12 cellular contexts compared by ENCODE assay signal in genomic region chr2:98912957-98913915, GRCh38. TPM values are rescaled to one million over a fixed set of nuclear protein-coding genes. Genes with fewer than 3 reads are reported as not detected.
DNase-seq lines count a peak whose midpoint lies in the region; ATAC-seq and TF ChIP-seq lines count a peak whose summit lies in the region.
"Had no signal": no experiment of that assay in that cellular context is flagged by ENCODE, and none has a peak within 500 bp of the region (broad histone marks: within the 10 kb centered on the region; RNA-seq: fewer than 3 reads in every experiment).

No MANE protein-coding gene starts in this region.

- DNase-seq in Daoy (ENCODE audit: low read depth) (peak; percentile 78), M059J (ENCODE audit: low read depth) (peak; percentile 36), dermis blood vessel endothelial cell (peak; percentile 20), osteocyte (ENCODE audit: extremely low spot score, unreplicated experiment) (peak; percentile 75), UCSD-AML1 (lab: John Stamatoyannopoulos, UW; ENCODE audit: unreplicated experiment) (no peak)
- DNase-seq in stimulated activated CD4-positive, alpha-beta T cell treated with anti-CD3 and anti-CD28 coated beads, Interleukin-2, amount 100 ng/mL, for 48 hours: no peak
- DNase-seq: activated CD4-positive, alpha-beta T cell treated with anti-CD3 and anti-CD28 coated beads, Interleukin-2, amount 50 U/mL, for 4 hours; NCI-H2227 treated with DMSO at 0.1 percent for 48 hours; stimulated activated CD4-positive, alpha-beta T cell treated with anti-CD3 and anti-CD28 coated beads, Interleukin-4, amount 100 ng/mL, for 4 hours had no signal

- peak overlapping the region; percentile 80 for H3K27ac Mint-ChIP-seq in osteocyte (ENCODE audit: unreplicated experiment)

- no peaks in the 10 kb centered on the region for H3K9me3 Mint-ChIP-seq in osteocyte (ENCODE audit: unreplicated experiment)

- H3K4me3 Mint-ChIP-seq in osteocyte (ENCODE audit: unreplicated experiment): no peak overlapping the region

- ATAC-seq in GM18519 (IDR thresholded peaks at IDR 0.05; ENCODE audit: low FRiP score, unreplicated experiment) (no peak), GM18502 (IDR thresholded peaks at IDR 0.05; ENCODE audit: poor library complexity, unreplicated experiment) (no peak)

- H3K4me1 Mint-ChIP-seq in osteocyte (ENCODE audit: unreplicated experiment): peaks cover 60% of the 10 kb centered on the region

- no peaks in the 10 kb centered on the region for H3K36me3 Mint-ChIP-seq in osteocyte (ENCODE audit: unreplicated experiment)

- TF ChIP-seq CTCF in osteocyte (IDR thresholded peaks at IDR 0.05): no peak

- no peaks in the 10 kb centered on the region for H3K27me3 Mint-ChIP-seq in osteocyte (ENCODE audit: unreplicated experiment)

RNA-seq across cellular contexts. Expression of gene CRACDL, which starts 22.8 kb away (rescaled TPM):
- total RNA-seq in Daoy (2014; rRNA removed; shearing (Covaris generic)): 0.33 and 1.3 TPM in 2 replicates
- not detected in 2 replicates for total RNA-seq in M059J (2014; rRNA removed; shearing (Covaris generic))
- total RNA-seq in dermis blood vessel endothelial cell (3.3 and 9.0 TPM in 2 replicates), osteocyte (0.57 and 1.3 TPM in 2 replicates)
- total RNA-seq: SJSA1 had no signal

Comparison
In these comparisons a context has a peak if more than half of its experiments do, and no peak if none do; other contexts are left out.
1. DNase-seq: peak in Daoy (single experiment), M059J (single experiment), dermis blood vessel endothelial cell (single experiment) and osteocyte (single experiment); none in UCSD-AML1 (single experiment) and stimulated activated CD4-positive, alpha-beta T cell treated with anti-CD3 and anti-CD28 coated beads, Interleukin-2, amount 100 ng/mL, for 48 hours (0 of 2).